9 cellular contexts compared by ENCODE assay signal in genomic region chr5:163579729-163580128, GRCh38.
"Had no signal": no experiment of that assay in that cellular context is flagged by ENCODE, and none has a peak within 500 bp of the region (broad histone marks: within the 10 kb centered on the region; RNA-seq: fewer than 3 reads in every experiment).

No MANE protein-coding gene starts in this region.

- DNase-seq: GOT3, H9, HCEC 1CT, HFFc6, KBM-7 had no signal

- FAIRE-seq: H54, HepG2 had no signal

- H3K4me2 ChIP-seq: KMS-11 had no signal

- ATAC-seq: HepG2 had no signal

- H3K9ac ChIP-seq: KMS-11 had no signal

- H3K27ac ChIP-seq: HL-60, KMS-11 had no signal
